ENCODE assay signal across 26 cellular contexts in the genomic region with DNA sequence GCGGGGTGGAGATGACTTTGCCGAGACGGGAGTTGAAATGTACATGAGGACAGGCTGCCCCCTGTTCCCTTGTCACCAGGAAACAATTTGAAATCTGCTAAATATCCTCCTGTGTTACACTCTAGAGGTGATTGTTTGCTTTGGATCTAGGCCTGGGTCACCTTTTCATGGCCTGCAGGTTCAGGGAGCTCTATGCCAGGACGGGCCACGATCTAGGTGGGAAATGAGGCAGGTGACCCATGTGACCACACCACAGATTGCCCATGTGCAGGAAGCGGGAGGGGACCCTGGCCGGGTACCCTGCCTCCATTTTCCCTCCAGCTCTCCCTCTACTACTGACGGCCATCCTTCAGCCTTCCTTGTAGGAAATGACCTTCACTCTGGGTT. TPM values are rescaled to one million over a fixed set of nuclear protein-coding genes. Genes with fewer than 3 reads are reported as not detected.
A peak's percentile ranks its signal among the peaks of the same experiment; 100 is the strongest.
DNase-seq lines count a peak whose midpoint lies in the region; ATAC-seq and TF ChIP-seq lines count a peak whose summit lies in the region.
"Had no signal": no experiment of that assay in that cellular context is flagged by ENCODE, and none has a peak within 500 bp of the region (broad histone marks: within the 10 kb centered on the region; RNA-seq: fewer than 3 reads in every experiment).

No MANE protein-coding gene starts in this region.

- intact Hi-C loops in spleen (cut with DNase I; ENCODE audit: low total_unique reads) = no loop called here
- intact Hi-C loops in CD4-positive, alpha-beta T cell (cut with DNase I, micrococcal nuclease) = no loop called here
- intact Hi-C loops in lower leg skin (cut with DNase I; ENCODE audit: low total_unique reads) = no loop called here

- peak; percentile 25 for DNase-seq in activated effector memory CD4-positive, alpha-beta T cell treated with anti-CD3 and anti-CD28 coated beads, Interleukin-2, amount 50 U/mL, for 16 hours
- no peak for DNase-seq in activated effector memory CD4-positive, alpha-beta T cell treated with Interleukin-2 at 50 U/mL for 16 hours
- peak; percentile 26 for DNase-seq in NCI-H2029 (lab: John Stamatoyannopoulos, UW)
- DNase-seq in left lobe of liver (ENCODE audit: low spot score) = peak; percentile 38
- DNase-seq in spleen = peak; percentile 21
- DNase-seq in CD4-positive, alpha-beta T cell = no peak
- no peak for DNase-seq in lower leg skin (ENCODE audit: low spot score in 2 of 2)
- DNase-seq: activated CD4-positive, alpha-beta T cell treated with anti-CD3 and anti-CD28 coated beads, Interleukin-2, amount 50 U/mL, for 1 hour; activated CD8-positive, alpha-beta memory T cell treated with anti-CD3 and anti-CD28 coated beads, Interleukin-2, amount 50 U/mL, for 4 hours; effector CD8-positive, alpha-beta T cell; foreskin keratinocyte; left lung; midbrain; NCI-H1092; NCI-H187 treated with DMSO at 0.1 percent for 48 hours; NCI-H2227 treated with DMSO at 0.1 percent for 48 hours; T-helper 9 cell had no signal

- POLR2A ChIA-PET in CD4-positive, alpha-beta T cell (lab: Charles Lee) = no interaction called here

- CTCF ChIA-PET in CD4-positive, alpha-beta T cell (lab: Charles Lee) = no interaction called here

- H3K27me3 Mint-ChIP-seq in CD4-positive, alpha-beta T cell = no peaks in the 10 kb centered on the region
- H3K27me3 Mint-ChIP-seq: B cell; naive thymus-derived CD8-positive, alpha-beta T cell; type B pancreatic cell had no signal

- H3K4me1 Mint-ChIP-seq in CD4-positive, alpha-beta T cell (ENCODE audit: low read depth) = no peaks in the 10 kb centered on the region
- H3K4me1 Mint-ChIP-seq: B cell, WTC11 had no signal

- no peak overlapping the region for H3K4me3 ChIP-seq in spleen
- no peak overlapping the region for H3K4me3 ChIP-seq in lower leg skin (ENCODE audit: low read depth, poor library complexity, severe bottlenecking)
- H3K4me3 ChIP-seq: A549, HAP-1, left lung had no signal

- no peaks in the 10 kb centered on the region for H3K27me3 ChIP-seq in spleen (replicated peaks in 1 of 7)
- H3K27me3 ChIP-seq in CD4-positive, alpha-beta T cell (ENCODE audit: control insufficient read depth, insufficient read depth, low read length) = no peaks in the 10 kb centered on the region
- H3K27me3 ChIP-seq: foreskin keratinocyte, left lung had no signal

- peaks cover 0 to 66% (median 0%) of the 10 kb centered on the region in 6 donors for H3K36me3 ChIP-seq in spleen
- H3K36me3 ChIP-seq: HAP-1 had no signal

- ATAC-seq in left lobe of liver (peak; percentile 78), HG03196 (IDR thresholded peaks at IDR 0.05; ENCODE audit: unreplicated experiment) (no peak)
- ATAC-seq in CD4-positive, alpha-beta T cell (ENCODE audit: poor library complexity) = no peak
- ATAC-seq: foreskin keratinocyte; left lung; naive thymus-derived CD8-positive, alpha-beta T cell; WTC11 had no signal

- WGBS in spleen, 5 donors = 74 to 83% (median 78%) methylated on average over 8 of the region's 8 CpGs
- 83 to 85% methylated on average over 8 of the region's 8 CpGs for WGBS in lower leg skin, 2 donors

- TF ChIP-seq CTCF in spleen (IDR thresholded peaks at IDR 0.05 in 8 of 11, conservative IDR thresholded peaks at IDR 0.05 in 3 of 11) (no peak), lower leg skin (IDR thresholded peaks at IDR 0.05) (no peak)
- no peak for TF ChIP-seq CTCF in CD4-positive, alpha-beta T cell (IDR thresholded peaks at IDR 0.05)

- TF ChIP-seq POLR2A in spleen (IDR thresholded peaks at IDR 0.05) = no peak
- TF ChIP-seq POLR2A in lower leg skin (IDR thresholded peaks at IDR 0.05) = no peak

- H3K4me3 Mint-ChIP-seq in CD4-positive, alpha-beta T cell = no peak overlapping the region
- H3K4me3 Mint-ChIP-seq: B cell, type B pancreatic cell, WTC11 had no signal

- H3K9me3 Mint-ChIP-seq in CD4-positive, alpha-beta T cell = peaks cover 2% of the 10 kb centered on the region
- H3K9me3 Mint-ChIP-seq: type B pancreatic cell had no signal

- H3K4me1 ChIP-seq in spleen = peaks cover 0 to 10% (median 3%) of the 10 kb centered on the region in 6 donors
- H3K4me1 ChIP-seq: A549, Caco-2, foreskin keratinocyte, HAP-1, left lung had no signal

- peaks cover 0 to 1% (median 0%) of the 10 kb centered on the region in 8 donors for H3K9me3 ChIP-seq in spleen
- no peaks in the 10 kb centered on the region for H3K9me3 ChIP-seq in CD4-positive, alpha-beta T cell (ENCODE audit: control insufficient read depth, low read length)
- H3K9me3 ChIP-seq: A549, Caco-2, HAP-1, left lung had no signal

- H3K27ac ChIP-seq in spleen = no peak overlapping the region
- H3K27ac ChIP-seq in CD4-positive, alpha-beta T cell (ENCODE audit: low read depth, low read length) = no peak overlapping the region
- H3K27ac ChIP-seq: A549, foreskin keratinocyte, left lung had no signal

- no peak overlapping the region for H3K27ac Mint-ChIP-seq in CD4-positive, alpha-beta T cell
- H3K27ac Mint-ChIP-seq: activated T-helper 2 cell treated with anti-CD3 and anti-CD28 coated beads, Interferon-gamma antibody, Interleukin-2, Interleukin-4, amounts not matched to agents 10 μg/mL and 5 μg/mL and 100 μg/mL, durations not matched to agents 14 hours and 24 hours and 36 hours; B cell; type B pancreatic cell; WTC11 had no signal

- H3K36me3 Mint-ChIP-seq in CD4-positive, alpha-beta T cell (ENCODE audit: low read depth) = peaks cover 13% of the 10 kb centered on the region

RNA-seq across cellular contexts. Expression of gene MEAK7, which starts 43.4 kb away (rescaled TPM):
- total RNA-seq in left lobe of liver (2.9 TPM), spleen (10 to 100 TPM in 5 of 7 donors, 1 to 10 TPM in 2; 9.4 to 14.9 (median 11.1) TPM), lower leg skin (10 to 100 TPM; 10.2 to 20.8 (median 14.9) TPM)
- polyA plus RNA-seq in spleen = 1 to 10 TPM; 1.5 to 2.7 (median 1.5) TPM
- 1 to 10 TPM; 1.9 to 3.7 TPM for total RNA-seq in CD4-positive, alpha-beta T cell

Comparison
In these comparisons a context has a peak if more than half of its experiments do, and no peak if none do; other contexts are left out.
1. DNase-seq: peak in activated effector memory CD4-positive, alpha-beta T cell treated with anti-CD3 and anti-CD28 coated beads, Interleukin-2, amount 50 U/mL, for 16 hours (single experiment), NCI-H2029 (single experiment), left lobe of liver (single experiment) and spleen (single experiment); none in activated effector memory CD4-positive, alpha-beta T cell treated with Interleukin-2 at 50 U/mL for 16 hours (single experiment), CD4-positive, alpha-beta T cell (0 of 10) and lower leg skin (0 of 2).